ENCODE assay signal across 1 cellular context in the genomic region with DNA sequence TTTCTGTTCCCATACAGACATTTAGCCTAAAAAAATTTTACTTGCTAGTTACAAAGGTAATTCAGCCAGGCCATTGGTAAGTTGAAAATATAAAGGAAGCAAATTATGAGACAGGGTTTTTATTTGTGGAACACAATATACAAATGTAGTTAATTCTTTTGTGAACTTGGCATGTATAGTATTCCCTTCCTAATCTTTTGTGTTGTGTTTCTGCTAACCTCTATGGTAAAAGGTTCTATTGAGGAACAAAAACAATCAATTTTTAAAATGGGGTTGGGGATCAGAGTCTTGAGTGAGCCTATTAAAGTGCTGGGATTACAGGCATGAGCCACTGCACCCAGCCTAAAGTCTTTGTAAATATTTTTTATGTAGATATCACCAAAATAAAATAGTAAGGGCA.
TF ChIP-seq lines count a peak whose summit lies in the region.

No MANE protein-coding gene starts in this region.

TF ChIP-seq in GM12878, 131 proteins besides CTCF, POLR2A, EP300 and RAD21:
- TF ChIP-seq EED (IDR thresholded peaks at IDR 0.05; ENCODE audit: low read depth) (no peak), EZH2 (IDR thresholded peaks at IDR 0.05; ENCODE audit: borderline replicate concordance, control insufficient read depth, low read depth, low read length) (no peak)
